ENCODE assay signal across 8 cellular contexts in the genomic region with DNA sequence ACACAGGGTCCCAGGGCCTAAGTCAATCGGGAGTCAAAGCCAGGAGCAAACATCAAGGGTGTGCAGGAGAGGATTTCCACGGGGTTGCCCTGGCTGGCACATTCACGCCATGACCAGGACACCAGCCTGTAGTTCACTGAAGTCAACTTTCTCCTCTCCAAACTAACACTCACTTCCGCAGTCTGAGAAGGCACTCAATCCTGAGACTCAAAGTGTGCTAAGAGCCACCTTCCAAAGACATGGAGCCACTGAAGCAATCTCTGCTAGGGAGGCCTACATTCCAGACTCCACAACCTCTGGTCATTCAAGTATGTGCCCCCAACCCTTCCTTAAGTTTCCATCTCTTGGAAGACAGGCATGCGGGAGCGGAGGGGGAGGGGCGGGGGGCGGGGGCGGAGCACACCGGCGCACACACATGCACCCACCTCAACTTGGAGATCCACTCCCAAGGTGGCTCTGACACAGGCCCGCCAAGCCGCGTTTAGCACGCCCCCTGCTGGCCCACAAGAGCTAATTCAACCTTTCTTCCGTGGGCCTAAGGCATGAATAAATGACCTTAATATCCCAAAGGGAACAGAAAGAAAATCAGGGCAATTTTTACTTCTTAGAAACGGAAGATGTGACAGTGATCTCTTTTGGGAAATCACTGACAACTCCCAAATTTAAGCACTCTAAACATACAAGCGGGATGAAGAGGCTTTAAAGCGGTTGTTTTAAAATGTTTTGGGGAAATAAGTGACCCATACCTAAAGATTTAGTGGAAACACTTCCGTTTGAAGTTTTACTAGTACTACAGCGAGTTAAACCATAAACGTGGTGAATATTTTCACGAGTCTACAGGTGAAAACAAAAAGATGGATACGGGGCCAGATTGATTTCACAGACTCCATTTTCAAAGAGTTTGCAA. TPM values are rescaled to one million over a fixed set of nuclear protein-coding genes. Genes with fewer than 3 reads are reported as not detected.
DNase-seq lines count a peak whose midpoint lies in the region; ATAC-seq, FAIRE-seq and TF ChIP-seq lines count a peak whose summit lies in the region.

No MANE protein-coding gene starts in this region.

- DNase-seq in NCI-H1092 treated with DMSO at 0.1 percent for 48 hours (lab: John Stamatoyannopoulos, UW) (peak; percentile 40), NCI-H1092 (lab: John Stamatoyannopoulos, UW) (no peak), NCI-H2081 (lab: John Stamatoyannopoulos, UW) (peak; percentile 56 to 68), UCSD-AML1 (lab: John Stamatoyannopoulos, UW; ENCODE audit: unreplicated experiment) (peak; percentile 52), breast epithelium (ENCODE audit: low spot score in 2 of 2) (no peak), kidney (no peak)
- peak in 2 of 3 donors; percentile 14 to 56 for DNase-seq in stimulated activated CD4-positive, alpha-beta T cell treated with anti-CD3 and anti-CD28 coated beads, TNF-alpha, amount 100 ng/mL, for 1 hour (ENCODE audit: low read depth in 3 of 3, low spot score in 1 of 3)

- H3K36me3 ChIP-seq in breast epithelium, result no peaks in the 10 kb centered on the region
- no peaks in the 10 kb centered on the region for H3K36me3 ChIP-seq in kidney (ENCODE audit: control insufficient read depth in 1 of 2, insufficient read depth in 2 of 2, low read length in 2 of 2)

- ATAC-seq in GM18870 (IDR thresholded peaks at IDR 0.05; ENCODE audit: unreplicated experiment), result no peak

- no peak for FAIRE-seq in kidney (lab: Jason Lieb, UNC)

- H3K9me3 ChIP-seq in breast epithelium (no peaks in the 10 kb centered on the region), kidney (ENCODE audit: control insufficient read depth in 1 of 2, low read length in 2 of 2) (no peaks in the 10 kb centered on the region)

- no peak overlapping the region for H3K4me3 ChIP-seq in breast epithelium
- H3K4me3 ChIP-seq in kidney (ENCODE audit: low read length in 2 of 2), result no peak overlapping the region

- TF ChIP-seq CTCF in breast epithelium (IDR thresholded peaks at IDR 0.05) (peak; percentile 16 to 46 (median 38)), kidney (IDR thresholded peaks at IDR 0.05; ENCODE audit: borderline replicate concordance, extremely low read depth, insufficient read depth) (peak; percentile 89)

- no peak overlapping the region for H3K9ac ChIP-seq in kidney (ENCODE audit: low read length in 2 of 2)

- no peak overlapping the region for H3K27ac ChIP-seq in breast epithelium
- H3K27ac ChIP-seq in kidney (ENCODE audit: low read depth in 2 of 2, low read length in 2 of 2), result no peak overlapping the region

- intact Hi-C loops in breast epithelium (cut with DNase I; ENCODE audit: low total_unique reads) (no loop called here), kidney (cut with DNase I) (no loop called here)

- TF ChIP-seq POLR2A in breast epithelium (IDR thresholded peaks at IDR 0.05), result no peak

- H3K4me1 ChIP-seq in breast epithelium, result no peaks in the 10 kb centered on the region
- H3K4me1 ChIP-seq in kidney (ENCODE audit: control insufficient read depth in 1 of 2, insufficient read depth in 1 of 2, low read depth in 1 of 2, low read length in 2 of 2), result peaks cover 0 to 8% of the 10 kb centered on the region in 2 donors

- no peaks in the 10 kb centered on the region for H3K27me3 ChIP-seq in breast epithelium

RNA-seq across cellular contexts. Expression of gene OTUD7A, which starts 2.7 kb away (rescaled TPM):
- total RNA-seq in breast epithelium (1 to 10 TPM; 4.6 to 9.8 (median 8.6) TPM), kidney (3.1 TPM)
- polyA plus RNA-seq in kidney (ENCODE audit: insufficient read depth, low read depth, low replicate concordance), result 0.41 TPM

Comparison
In these comparisons a context has a peak if more than half of its experiments do, and no peak if none do; other contexts are left out.
1. DNase-seq: peak in NCI-H1092 treated with DMSO at 0.1 percent for 48 hours (single experiment), NCI-H2081 (2 of 2), UCSD-AML1 (single experiment) and stimulated activated CD4-positive, alpha-beta T cell treated with anti-CD3 and anti-CD28 coated beads, TNF-alpha, amount 100 ng/mL, for 1 hour (2 of 3); none in NCI-H1092 (single experiment), breast epithelium (0 of 2) and kidney (single experiment).